In the genomic region with DNA sequence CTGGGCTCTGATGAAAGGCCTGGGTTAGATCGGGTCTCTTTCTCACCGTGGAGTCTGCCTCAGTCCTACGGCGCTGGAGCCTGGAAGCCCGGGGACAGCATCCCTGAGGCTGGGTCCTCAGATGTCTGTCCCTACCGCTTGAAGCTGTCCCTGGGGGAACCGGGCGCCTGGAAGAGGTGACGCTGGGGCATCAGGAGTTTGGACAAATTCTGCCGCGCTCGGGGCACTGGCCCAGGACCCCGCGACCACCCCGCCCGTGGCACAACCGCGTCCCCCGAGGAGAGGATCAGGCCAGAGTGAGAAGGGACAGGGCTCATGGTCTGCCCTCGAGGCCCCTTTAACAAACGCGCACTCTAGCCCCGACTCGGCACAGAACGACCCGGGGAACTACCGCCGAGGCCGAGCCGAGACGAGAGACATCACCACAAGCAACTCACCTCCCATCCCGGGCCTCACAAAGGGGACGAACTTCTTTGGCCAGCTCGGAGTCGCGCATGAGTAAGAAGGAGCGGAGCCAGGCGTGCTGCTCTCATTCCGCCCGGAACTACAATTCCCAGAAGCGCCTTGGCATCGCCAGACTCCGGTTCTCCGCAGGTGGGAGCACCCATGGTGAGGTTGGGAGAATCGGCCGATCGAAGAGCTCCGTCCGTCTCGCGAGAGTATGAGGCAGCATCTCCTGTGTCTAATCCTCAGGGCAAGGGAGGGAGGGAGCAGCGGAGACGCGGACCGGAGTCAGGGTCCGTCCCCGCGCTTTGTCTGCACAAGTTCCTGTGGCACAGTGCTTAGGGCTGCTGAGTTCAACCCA, we compare ENCODE assay signal across 8 cellular contexts. TPM values are rescaled to one million over a fixed set of nuclear protein-coding genes. Genes with fewer than 3 reads are reported as not detected.
DNase-seq lines count a peak whose midpoint lies in the region; ATAC-seq and TF ChIP-seq lines count a peak whose summit lies in the region.
"Not testable (repeated sequence)": the region's sequence is repeated elsewhere in the genome, so short reads cannot be mapped to it uniquely, and the experiment has no call there.

A gene (minus strand): TSS at position 548 of the 805 bp plus-strand sequence. CDS start 663 bp downstream, outside the sequence.

- CTCF ChIA-PET in AG04450 (lab: Charles Lee), result not testable (repeated sequence)

- H3K27me3 ChIP-seq in AG04450 (ENCODE audit: control insufficient read depth, insufficient read depth, low read length), result not testable (repeated sequence)

- POLR2A ChIA-PET in AG04450 (lab: Yijun Ruan, JAX), result not testable (repeated sequence)

- not testable (repeated sequence) for H3K4me1 Mint-ChIP-seq in immature natural killer cell

- not testable (repeated sequence) for H3K27me3 Mint-ChIP-seq in immature natural killer cell (ENCODE audit: low read depth in 3 of 3)

- peak within 1 kb of the TSS; percentile 64 to 92 (median 88) for H3K4me3 Mint-ChIP-seq in immature natural killer cell

- H3K4me3 ChIP-seq in AG04450 (ENCODE audit: low read depth, low read length), result peak within 1 kb of the TSS; percentile 64
- peak within 1 kb of the TSS; percentile 37 to 71 (median 46) for H3K4me3 ChIP-seq in skin epidermis

- TF ChIP-seq CTCF in AG04450 (IDR thresholded peaks at IDR 0.05; ENCODE audit: low read depth, low read length), result not testable (repeated sequence)

- not testable (repeated sequence) for H3K9me3 ChIP-seq in AG04450 (ENCODE audit: control insufficient read depth, insufficient read depth, low read length)

- ATAC-seq in GM19025 (IDR thresholded peaks at IDR 0.05; ENCODE audit: low read depth, unreplicated experiment) (peak; percentile 93), HG03139 (IDR thresholded peaks at IDR 0.05; ENCODE audit: unreplicated experiment) (peak; percentile 72)
- peak; percentile 86 to 88 for ATAC-seq in activated CD4-positive, CD25-positive, alpha-beta regulatory T cell treated with anti-CD3 and anti-CD28 coated beads, Interleukin-2, amount 50 U/mL, for 24 hours

- not testable (repeated sequence) for H3K9me3 Mint-ChIP-seq in immature natural killer cell

- H3K36me3 Mint-ChIP-seq in immature natural killer cell, result not testable (repeated sequence)

- peak; percentile 83 for DNase-seq in AG04450 (ENCODE audit: low read depth, low spot score)
- DNase-seq in NCI-H226, result peak; percentile 82
- DNase-seq in cerebellar cortex (ENCODE audit: low spot score), result peak; percentile 98
- peak; percentile 51 to 68 (median 68) for DNase-seq in immature natural killer cell

- peak within 1 kb of the TSS; percentile 43 to 83 (median 58) for H3K27ac Mint-ChIP-seq in immature natural killer cell

- H3K27ac ChIP-seq in AG04450 (ENCODE audit: low read depth, low read length) (peak within 1 kb of the TSS; percentile 21), skin epidermis (peak within 1 kb of the TSS in 9 of 21 experiments; percentile 34 to 82 (median 58))

RNA-seq across cellular contexts. Expression of the gene that starts here (rescaled TPM):
- polyA plus RNA-seq in AG04450 (2011; rRNA removed) (4.0 and 4.8 TPM in 2 replicates), immature natural killer cell (1 to 10 TPM in 1 of 3 donors, not detected in 2; 4.3 TPM)
- 9.8 and 9.9 TPM in 2 replicates for polyA minus RNA-seq in AG04450 (2011; rRNA and poly(A)+ RNA removed)
